In the genomic region with DNA sequence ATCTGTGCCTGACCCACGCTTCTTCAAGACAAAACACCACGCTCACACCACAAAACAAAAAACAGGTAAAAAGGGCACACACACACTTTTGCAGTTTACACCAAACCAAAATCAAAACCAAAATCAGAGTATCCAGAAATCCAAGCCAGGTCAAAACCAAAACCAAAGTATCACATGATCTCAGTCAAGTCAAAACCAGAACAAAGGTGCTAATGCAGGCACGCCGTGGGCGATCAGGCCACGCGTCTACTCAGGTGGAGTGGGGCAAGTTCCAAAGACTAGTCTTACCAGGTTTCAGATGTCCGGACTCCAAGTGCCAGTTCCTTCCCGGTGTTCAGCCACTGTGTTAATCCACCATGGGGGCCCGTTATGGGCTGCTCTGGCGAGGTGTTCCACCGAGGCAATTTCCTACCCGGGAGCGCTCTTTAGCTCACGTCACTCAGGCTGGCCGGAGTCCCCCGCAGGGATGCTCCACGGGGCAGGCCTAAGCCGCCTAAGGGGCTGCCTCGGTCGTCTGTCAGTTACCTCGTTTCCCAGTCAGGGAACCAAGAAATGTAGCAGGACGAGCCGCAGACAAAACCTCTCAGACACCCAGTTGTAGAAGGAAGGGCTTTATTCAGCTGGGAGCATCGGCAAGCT, we compare ENCODE assay signal across 2 cellular contexts.
TF ChIP-seq lines count a peak whose summit lies in the region.

No MANE protein-coding gene starts in this region.

TF ChIP-seq in GM12891, 5 proteins besides CTCF, POLR2A, EP300 and RAD21:
- TF ChIP-seq POU2F2 (IDR thresholded peaks at IDR 0.05; ENCODE audit: low read depth, low read length): peak; percentile 66; the same call in 1 of the 2 replicates

TF ChIP-seq in HepG2, 621 proteins besides CTCF, POLR2A, EP300 and RAD21:
- TF ChIP-seq ZNF501 (CRISPR knock-in tag; IDR thresholded peaks at IDR 0.05): 0 out of 2 replicates have a peak, but pooled peaks have one; percentile 18
